ENCODE assay signal across 1 cellular context in the genomic region with DNA sequence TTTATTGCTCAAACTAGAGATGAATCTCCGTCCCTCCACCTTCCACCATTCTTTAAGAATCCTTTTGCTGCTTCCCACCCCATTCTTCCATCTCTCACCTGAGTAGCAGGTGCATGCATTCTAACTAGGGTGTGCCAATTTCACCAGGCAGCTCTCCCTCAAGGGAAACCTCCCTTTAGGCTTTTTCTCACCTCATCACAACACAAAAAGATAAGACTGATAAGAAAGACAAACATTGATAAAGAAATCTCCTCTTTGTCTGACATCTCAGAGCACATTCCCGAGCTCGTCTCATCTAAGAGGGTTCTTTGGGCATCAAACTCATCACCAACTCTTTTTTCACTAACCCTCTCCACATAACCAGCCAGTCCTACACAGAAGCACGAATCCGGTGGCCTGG.
TF ChIP-seq lines count a peak whose summit lies in the region.

No MANE protein-coding gene starts in this region.

TF ChIP-seq in GM12878, 131 proteins besides CTCF, POLR2A, EP300 and RAD21:
- no peak for TF ChIP-seq CREB1 (IDR thresholded peaks at IDR 0.05; ENCODE audit: low read depth)
- TF ChIP-seq SP1 (IDR thresholded peaks at IDR 0.05; ENCODE audit: low read depth, low read length) = no peak
- no peak for TF ChIP-seq TCF12 (IDR thresholded peaks at IDR 0.05; ENCODE audit: low read depth, low read length)
- no peak for TF ChIP-seq POLR2AphosphoS5 (IDR thresholded peaks at IDR 0.05; ENCODE audit: low read length)
- TF ChIP-seq, protein P1, sequence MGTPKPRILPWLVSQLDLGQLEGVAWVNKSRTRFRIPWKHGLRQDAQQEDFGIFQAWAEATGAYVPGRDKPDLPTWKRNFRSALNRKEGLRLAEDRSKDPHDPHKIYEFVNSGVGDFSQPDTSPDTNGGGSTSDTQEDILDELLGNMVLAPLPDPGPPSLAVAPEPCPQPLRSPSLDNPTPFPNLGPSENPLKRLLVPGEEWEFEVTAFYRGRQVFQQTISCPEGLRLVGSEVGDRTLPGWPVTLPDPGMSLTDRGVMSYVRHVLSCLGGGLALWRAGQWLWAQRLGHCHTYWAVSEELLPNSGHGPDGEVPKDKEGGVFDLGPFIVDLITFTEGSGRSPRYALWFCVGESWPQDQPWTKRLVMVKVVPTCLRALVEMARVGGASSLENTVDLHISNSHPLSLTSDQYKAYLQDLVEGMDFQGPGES (IDR thresholded peaks at IDR 0.05) = no peak
TF ChIP-seq in GM12878: peak in this region for 0.
